Comparison of ENCODE assay signal across 1 cellular context in genomic region chr1:6205849-6206845, GRCh38.
TF ChIP-seq lines count a peak whose summit lies in the region.

Gene RNF207, plus strand, starts transcription at chr1:6206119. Its CDS starts 417 bp downstream, at chr1:6206536.

TF ChIP-seq in GM12878, 131 proteins besides CTCF, POLR2A, EP300 and RAD21 (continued from another document and continues in another):
- TF ChIP-seq E2F4 (IDR thresholded peaks at IDR 0.05; ENCODE audit: low read depth, low read length) (no peak), POLR2AphosphoS2 (IDR thresholded peaks at IDR 0.05; ENCODE audit: low read depth, low read length) (0 out of 2 replicates have a peak, but pooled peaks have one; percentile 41), HCFC1 (IDR thresholded peaks at IDR 0.05; ENCODE audit: low read length) (no peak; the same call in 1 of the 2 replicates), ZNF217 (IDR thresholded peaks at IDR 0.05) (no peak), RFX5 (IDR thresholded peaks at IDR 0.05; ENCODE audit: low read depth, low read length) (no peak), ZNF384 (IDR thresholded peaks at IDR 0.05; ENCODE audit: borderline replicate concordance, low read depth, low read length) (no peak), TARDBP (IDR thresholded peaks at IDR 0.05; ENCODE audit: borderline replicate concordance) (peak; percentile 29; the same call in 1 of the 2 replicates), NFIC (IDR thresholded peaks at IDR 0.05; ENCODE audit: low read depth, low read length) (no peak), FOXK2 (IDR thresholded peaks at IDR 0.05) (no peak), RUNX3 (IDR thresholded peaks at IDR 0.05; ENCODE audit: low read length) (peak; percentile 39; the same call in 1 of the 2 replicates), ESRRA (IDR thresholded peaks at IDR 0.05; ENCODE audit: low read length) (0 out of 2 replicates have a peak, but pooled peaks have one; percentile 76), MEF2A (IDR thresholded peaks at IDR 0.05; ENCODE audit: insufficient read depth, low read depth, low read length) (no peak), KDM1A (IDR thresholded peaks at IDR 0.05; ENCODE audit: borderline replicate concordance) (no peak), MYB (IDR thresholded peaks at IDR 0.05; ENCODE audit: borderline replicate concordance, low read depth, low read length) (no peak), MLLT1 (IDR thresholded peaks at IDR 0.05) (no peak), ZBTB33 (IDR thresholded peaks at IDR 0.05) (no peak), CHD4 (IDR thresholded peaks at IDR 0.05) (no peak), CREB1 (IDR thresholded peaks at IDR 0.05; ENCODE audit: low read depth) (no peak), MYC (IDR thresholded peaks at IDR 0.05; ENCODE audit: insufficient read depth, insufficient read length, insufficient replicate concordance, low read length, severe bottlenecking) (no peak), ZBTB40 (IDR thresholded peaks at IDR 0.05; ENCODE audit: borderline replicate concordance) (peak; percentile 58; the same call in 1 of the 2 replicates), CBX5 (IDR thresholded peaks at IDR 0.05; ENCODE audit: low read depth) (no peak), LARP7 (IDR thresholded peaks at IDR 0.05) (peak; percentile 76; the same call in 1 of the 2 replicates), E2F8 (IDR thresholded peaks at IDR 0.05; ENCODE audit: low read depth, partially characterized antibody) (no peak), RAD51 (IDR thresholded peaks at IDR 0.05) (no peak), SUZ12 (IDR thresholded peaks at IDR 0.05; ENCODE audit: unreplicated experiment) (no peak), GATAD2B (conservative IDR thresholded peaks at IDR 0.05; ENCODE audit: low read depth) (peak; percentile 87), SIX5 (IDR thresholded peaks at IDR 0.05; ENCODE audit: low read depth, low read length, severe bottlenecking) (no peak), NRF1 (conservative IDR thresholded peaks at IDR 0.05; ENCODE audit: low read depth, low read length) (no peak), STAT1 (conservative IDR thresholded peaks at IDR 0.05) (no peak), SPI1 (IDR thresholded peaks at IDR 0.05; ENCODE audit: borderline replicate concordance, insufficient read depth, low read depth, low read length) (no peak), JUND (IDR thresholded peaks at IDR 0.05; ENCODE audit: low read depth, low read length) (no peak), FOS (IDR thresholded peaks at IDR 0.05; ENCODE audit: borderline replicate concordance, extremely low read depth, insufficient read length) (no peak), CBX3 (IDR thresholded peaks at IDR 0.05; ENCODE audit: borderline replicate concordance, low read depth) (no peak), BHLHE40 (IDR thresholded peaks at IDR 0.05; ENCODE audit: borderline replicate concordance in 1 of 2, low read depth in 2 of 2, low read length in 1 of 2) (peak in 1 of 2 experiments; percentile 25; a peak in 1 of 4 replicates), GABPA (IDR thresholded peaks at IDR 0.05; ENCODE audit: low read depth) (no peak), PBX3 (IDR thresholded peaks at IDR 0.05; ENCODE audit: insufficient replicate concordance, low read depth, low read length) (no peak), CEBPZ (IDR thresholded peaks at IDR 0.05; ENCODE audit: low read depth, low read length) (no peak), KLF5 (IDR thresholded peaks at IDR 0.05; ENCODE audit: partially characterized antibody) (no peak), USF1 (IDR thresholded peaks at IDR 0.05; ENCODE audit: borderline replicate concordance, extremely low read length, insufficient read depth, low read depth, low read length) (no peak), TCF12 (IDR thresholded peaks at IDR 0.05; ENCODE audit: low read depth, low read length) (no peak), TCF7 (IDR thresholded peaks at IDR 0.05; ENCODE audit: borderline replicate concordance) (no peak), EGR1 (IDR thresholded peaks at IDR 0.05; ENCODE audit: borderline replicate concordance in 1 of 2, low read depth in 2 of 2, low read length in 2 of 2) (peak in 1 of 2 experiments; percentile 22; a peak in 1 of 3 replicates), ASH2L (IDR thresholded peaks at IDR 0.05; ENCODE audit: borderline replicate concordance, low read depth) (0 out of 2 replicates have a peak, but pooled peaks have one; percentile 50), BMI1 (IDR thresholded peaks at IDR 0.05; ENCODE audit: borderline replicate concordance) (no peak), RB1 (IDR thresholded peaks at IDR 0.05; ENCODE audit: borderline replicate concordance) (no peak), SUPT20H (IDR thresholded peaks at IDR 0.05; ENCODE audit: borderline replicate concordance, control insufficient read depth, low read depth, low read length) (no peak), IKZF2 (IDR thresholded peaks at IDR 0.05) (peak; percentile 51 to 65; a peak in 3 of 4 replicates)
